ENCODE assay signal across 16 cellular contexts in the genomic region with DNA sequence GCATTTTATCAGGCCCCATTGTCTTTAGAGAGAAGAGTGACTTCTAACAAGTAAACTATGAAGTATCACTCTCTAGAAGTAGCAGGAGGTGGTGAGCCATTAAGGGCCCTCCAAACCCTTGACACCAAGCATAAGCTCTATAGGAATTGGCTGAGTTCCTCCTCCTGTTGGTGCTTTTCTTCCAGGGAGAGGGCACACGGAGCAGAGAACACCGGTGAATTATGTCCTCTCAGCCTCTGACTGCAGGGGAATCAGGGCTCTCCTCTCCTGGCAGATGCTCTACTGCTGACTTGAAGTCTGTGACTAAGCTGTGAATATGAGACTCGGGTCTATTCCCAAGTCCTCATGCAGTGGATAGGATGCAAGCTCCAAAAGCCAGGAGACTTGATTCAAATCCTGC. TPM values are rescaled to one million over a fixed set of nuclear protein-coding genes. Genes with fewer than 3 reads are reported as not detected.
A peak's percentile ranks its signal among the peaks of the same experiment; 100 is the strongest.
DNase-seq lines count a peak whose midpoint lies in the region; ATAC-seq and TF ChIP-seq lines count a peak whose summit lies in the region.
"Had no signal": no experiment of that assay in that cellular context is flagged by ENCODE, and none has a peak within 500 bp of the region (broad histone marks: within the 10 kb centered on the region; RNA-seq: fewer than 3 reads in every experiment).

No MANE protein-coding gene starts in this region.

- ATAC-seq in omental fat pad (ENCODE audit: low FRiP score), result no peak
- no peak for ATAC-seq in HG02588 (IDR thresholded peaks at IDR 0.05; ENCODE audit: unreplicated experiment)
- ATAC-seq: activated CD8-positive, alpha-beta T cell treated with anti-CD3 and anti-CD28 coated beads for 36 hours; Panc1; T-helper 17 cell had no signal

- in situ Hi-C loops in brain microvascular endothelial cell (cut with HindIII; ENCODE audit: low pct_ligation_motif_present, low sequenced_read_pairs), result no loop called here

- no peak overlapping the region for H2BK12ac ChIP-seq in mesenchymal stem cell (ENCODE audit: low read length in 2 of 2)

- H3K4me1 ChIP-seq in BLaER1 treated with 17β-estradiol and CSF1 and Interleukin-3, amounts not matched to agents 10 nM and 100 nM, result peaks cover 62 to 99% (median 90%) of the 10 kb centered on the region in 10 experiments
- peaks cover 21% of the 10 kb centered on the region for H3K4me1 ChIP-seq in mesenchymal stem cell (ENCODE audit: control insufficient read depth, insufficient read depth, low read depth, low read length)

- peak overlapping the region in 7 of 11 experiments; percentile 7 to 96 (median 85); a peak in 13 of 22 replicates for H3K27ac ChIP-seq in BLaER1 treated with 17β-estradiol and CSF1 and Interleukin-3, amounts not matched to agents 10 nM and 100 nM
- H3K27ac ChIP-seq in brain microvascular endothelial cell (no peak overlapping the region), mesenchymal stem cell (ENCODE audit: low read length, poor library complexity, severe bottlenecking) (no peak overlapping the region)

- no peak overlapping the region for H3K4ac ChIP-seq in mesenchymal stem cell (ENCODE audit: low read depth in 1 of 2, low read length in 2 of 2)

- H4K8ac ChIP-seq in mesenchymal stem cell (ENCODE audit: low read length), result no peak overlapping the region

- no peaks in the 10 kb centered on the region for H3K9me3 Mint-ChIP-seq in HFFc6
- H3K9me3 Mint-ChIP-seq: activated CD8-positive, alpha-beta T cell treated with anti-CD3 and anti-CD28 coated beads for 36 hours; activated naive CD4-positive, alpha-beta T cell treated with anti-CD3 and anti-CD28 coated beads, Interleukin-2, amount 10 ng/mL, durations not matched to agents 7 days and 5 days had no signal

- peaks cover 6% of the 10 kb centered on the region for H3K27me3 Mint-ChIP-seq in HFFc6 (ENCODE audit: insufficient read depth)
- H3K27me3 Mint-ChIP-seq: activated CD8-positive, alpha-beta T cell treated with anti-CD3 and anti-CD28 coated beads for 36 hours; T-helper 17 cell had no signal

- no peaks in the 10 kb centered on the region; a peak in 2 of 22 replicates for H4K20me1 ChIP-seq in BLaER1 treated with 17β-estradiol and CSF1 and Interleukin-3, amounts not matched to agents 10 nM and 100 nM

- TF ChIP-seq CTCF in HFFc6 (IDR thresholded peaks at IDR 0.05) (no peak), brain microvascular endothelial cell (IDR thresholded peaks at IDR 0.05; ENCODE audit: low read depth, low read length, missing control alignments) (no peak), omental fat pad (IDR thresholded peaks at IDR 0.05) (no peak)

- H3K27me3 ChIP-seq in BLaER1 treated with 17β-estradiol and CSF1 and Interleukin-3, amounts not matched to agents 10 nM and 100 nM, result no peaks in the 10 kb centered on the region
- no peaks in the 10 kb centered on the region for H3K27me3 ChIP-seq in brain microvascular endothelial cell (replicated peaks)
- no peaks in the 10 kb centered on the region for H3K27me3 ChIP-seq in mesenchymal stem cell (ENCODE audit: control insufficient read depth in 1 of 2, insufficient read depth in 1 of 2, low read length in 2 of 2)
- H3K27me3 ChIP-seq: stomach had no signal

- H2AFZ ChIP-seq in mesenchymal stem cell (ENCODE audit: low read depth, low read length), result no peak overlapping the region

- peaks cover 0 to 17% (median 0%) of the 10 kb centered on the region in 11 experiments; a peak in 6 of 22 replicates for H3K36me3 ChIP-seq in BLaER1 treated with 17β-estradiol and CSF1 and Interleukin-3, amounts not matched to agents 10 nM and 100 nM
- H3K36me3 ChIP-seq in brain microvascular endothelial cell (replicated peaks), result no peaks in the 10 kb centered on the region
- peaks cover 0 to 6% of the 10 kb centered on the region in 2 experiments for H3K36me3 ChIP-seq in mesenchymal stem cell (ENCODE audit: control insufficient read depth in 1 of 2, insufficient read depth in 2 of 2, low read depth in 1 of 2, low read length in 2 of 2)
- H3K36me3 ChIP-seq: stomach had no signal

- H4K91ac ChIP-seq in mesenchymal stem cell (ENCODE audit: low read length), result no peak overlapping the region

- DNase-seq in HFFc6 (peak; percentile 51), brain microvascular endothelial cell (peak; percentile 13), mesenchymal stem cell (no peak), HuH-7 (ENCODE audit: low spot score) (no peak), mucosa of gallbladder (ENCODE audit: low spot score) (no peak), omental fat pad (ENCODE audit: low spot score) (no peak)
- DNase-seq: activated CD8-positive, alpha-beta T cell treated with anti-CD3 and anti-CD28 coated beads for 36 hours; activated naive CD4-positive, alpha-beta T cell treated with anti-CD3 and anti-CD28 coated beads, Interleukin-2, amount 10 ng/mL, durations not matched to agents 7 days and 5 days; dermis blood vessel endothelial cell; head of caudate nucleus; stomach; T-helper 17 cell had no signal

- H3K4me3 ChIP-seq in BLaER1 treated with 17β-estradiol and CSF1 and Interleukin-3, amounts not matched to agents 10 nM and 100 nM, result no peak overlapping the region
- H3K4me3 ChIP-seq in brain microvascular endothelial cell (ENCODE audit: low read depth, low read length) (no peak overlapping the region), mesenchymal stem cell (ENCODE audit: insufficient read depth in 1 of 2, low read depth in 1 of 2, low read length in 2 of 2) (no peak overlapping the region)
- H3K4me3 ChIP-seq: stomach had no signal

- no peak overlapping the region for H3K4me3 Mint-ChIP-seq in HFFc6
- H3K4me3 Mint-ChIP-seq: activated CD8-positive, alpha-beta T cell treated with anti-CD3 and anti-CD28 coated beads for 36 hours; activated naive CD4-positive, alpha-beta T cell treated with anti-CD3 and anti-CD28 coated beads, Interleukin-2, amount 10 ng/mL, durations not matched to agents 7 days and 5 days; T-helper 17 cell had no signal

- WGBS in mesenchymal stem cell, result 74% methylated on average over 3 of the region's 3 CpGs

- no peak overlapping the region for H2BK5ac ChIP-seq in mesenchymal stem cell (ENCODE audit: low read depth, low read length, poor library complexity, severe bottlenecking)

- no peak overlapping the region for H3K23ac ChIP-seq in mesenchymal stem cell (ENCODE audit: low read length in 2 of 2)

- H3K79me1 ChIP-seq in mesenchymal stem cell (replicated peaks; ENCODE audit: low read length, poor library complexity, severe bottlenecking), result peaks cover 35% of the 10 kb centered on the region

- H3K27ac Mint-ChIP-seq in HFFc6, result peak overlapping the region; percentile 49
- H3K27ac Mint-ChIP-seq: activated CD8-positive, alpha-beta T cell treated with anti-CD3 and anti-CD28 coated beads for 36 hours; activated naive CD4-positive, alpha-beta T cell treated with anti-CD3 and anti-CD28 coated beads, Interleukin-2, amount 10 ng/mL, durations not matched to agents 7 days and 5 days; progenitor cell of endocrine pancreas; T-helper 17 cell had no signal

- H3K9ac ChIP-seq in BLaER1 treated with 17β-estradiol and CSF1 and Interleukin-3, amounts not matched to agents 10 nM and 100 nM, result peak overlapping the region in 2 of 11 experiments; percentile 75 to 76; a peak in 3 of 22 replicates
- H3K9ac ChIP-seq in mesenchymal stem cell (ENCODE audit: low read length), result peak overlapping the region; percentile 79

- no peak overlapping the region for H3K14ac ChIP-seq in mesenchymal stem cell (ENCODE audit: low read length in 2 of 2)

- peaks cover 83% of the 10 kb centered on the region for H3K4me1 Mint-ChIP-seq in HFFc6 (ENCODE audit: low read depth)

- H2BK120ac ChIP-seq in mesenchymal stem cell (ENCODE audit: low read depth, low read length), result no peak overlapping the region

- peaks cover 11% of the 10 kb centered on the region for H3K36me3 Mint-ChIP-seq in HFFc6 (ENCODE audit: low read depth)
- H3K36me3 Mint-ChIP-seq: activated naive CD4-positive, alpha-beta T cell treated with anti-CD3 and anti-CD28 coated beads, Interleukin-2, amount 10 ng/mL, durations not matched to agents 7 days and 5 days had no signal

- no peak overlapping the region for H2AK5ac ChIP-seq in mesenchymal stem cell (ENCODE audit: low read length, severe bottlenecking)

- no peaks in the 10 kb centered on the region for H3K9me3 ChIP-seq in BLaER1 treated with 17β-estradiol and CSF1 and Interleukin-3, amounts not matched to agents 10 nM and 100 nM (replicated peaks in 1 of 11)
- no peaks in the 10 kb centered on the region for H3K9me3 ChIP-seq in mesenchymal stem cell (ENCODE audit: control insufficient read depth, low read length)
- H3K9me3 ChIP-seq: stomach had no signal

- H3K18ac ChIP-seq in mesenchymal stem cell (ENCODE audit: low read depth in 1 of 2, low read length in 2 of 2), result no peak overlapping the region

- H3K4me2 ChIP-seq in BLaER1 treated with 17β-estradiol and CSF1 and Interleukin-3, amounts not matched to agents 10 nM and 100 nM, result peak overlapping the region; percentile 77 to 91 (median 83)
- no peak overlapping the region for H3K4me2 ChIP-seq in mesenchymal stem cell (ENCODE audit: low read length, poor library complexity, severe bottlenecking)

- H2BK15ac ChIP-seq in mesenchymal stem cell (ENCODE audit: low read depth, poor library complexity, severe bottlenecking), result no peak overlapping the region

RNA-seq across cellular contexts. Expression of a gene that starts 32.3 kb away (rescaled TPM):
- 10 to 100 TPM; 39.7 to 48.8 (median 45.7) TPM for total RNA-seq in HFFc6 (2021; fragmentation: NEBNext Ultra II Directional; extraction: Animal tissue kit (Norgen Biotek cat#: 25700))
- 20.1 TPM for polyA plus RNA-seq in mesenchymal stem cell (2013, experiment 1 of 2)
- 23.7 TPM for polyA plus RNA-seq in mesenchymal stem cell (2013, experiment 2 of 2)
- total RNA-seq in mucosa of gallbladder (71.4 TPM), omental fat pad (100 to 1,000 TPM in 2 of 4 donors, 10 to 100 TPM in 2; 59.0 to 210 (median 80.4) TPM)

RNA-seq across cellular contexts. Expression of a gene that starts 34.4 kb away (rescaled TPM):
- total RNA-seq in HFFc6 (2021; fragmentation: NEBNext Ultra II Directional; extraction: Animal tissue kit (Norgen Biotek cat#: 25700)), result 1 to 10 TPM; 2.1 to 4.0 (median 3.1) TPM
- polyA plus RNA-seq in mesenchymal stem cell (2013, experiment 1 of 2), result 1.2 TPM
- polyA plus RNA-seq in mesenchymal stem cell (2013, experiment 2 of 2), result 1.00 TPM
- total RNA-seq in mucosa of gallbladder (4.8 TPM), omental fat pad (1 to 10 TPM in 1 of 4 donors, under 1 TPM in 3; 0.48 to 5.5 (median 0.86) TPM)

Comparison
In these comparisons a context has a peak if more than half of its experiments do, and no peak if none do; other contexts are left out.
1. H3K27ac ChIP-seq: peak in BLaER1 treated with 17β-estradiol and CSF1 and Interleukin-3, amounts not matched to agents 10 nM and 100 nM (7 of 11); none in brain microvascular endothelial cell (single experiment) and mesenchymal stem cell (single experiment).
2. DNase-seq: peak in HFFc6 (single experiment) and brain microvascular endothelial cell (single experiment); none in mesenchymal stem cell (single experiment), HuH-7 (single experiment), mucosa of gallbladder (single experiment) and omental fat pad (single experiment).